1 cellular context compared by ENCODE assay signal in genomic region chr4:151408630-151409469, GRCh38.
TF ChIP-seq lines count a peak whose summit lies in the region.

TSS of gene FHIP1A (plus strand) at chr4:151409176. CDS start at chr4:151566260, 157,084 bp downstream.

TF ChIP-seq in K562, 482 proteins besides CTCF, POLR2A, EP300 and RAD21 (continued from another document and continues in another):
- TF ChIP-seq, protein P1, sequence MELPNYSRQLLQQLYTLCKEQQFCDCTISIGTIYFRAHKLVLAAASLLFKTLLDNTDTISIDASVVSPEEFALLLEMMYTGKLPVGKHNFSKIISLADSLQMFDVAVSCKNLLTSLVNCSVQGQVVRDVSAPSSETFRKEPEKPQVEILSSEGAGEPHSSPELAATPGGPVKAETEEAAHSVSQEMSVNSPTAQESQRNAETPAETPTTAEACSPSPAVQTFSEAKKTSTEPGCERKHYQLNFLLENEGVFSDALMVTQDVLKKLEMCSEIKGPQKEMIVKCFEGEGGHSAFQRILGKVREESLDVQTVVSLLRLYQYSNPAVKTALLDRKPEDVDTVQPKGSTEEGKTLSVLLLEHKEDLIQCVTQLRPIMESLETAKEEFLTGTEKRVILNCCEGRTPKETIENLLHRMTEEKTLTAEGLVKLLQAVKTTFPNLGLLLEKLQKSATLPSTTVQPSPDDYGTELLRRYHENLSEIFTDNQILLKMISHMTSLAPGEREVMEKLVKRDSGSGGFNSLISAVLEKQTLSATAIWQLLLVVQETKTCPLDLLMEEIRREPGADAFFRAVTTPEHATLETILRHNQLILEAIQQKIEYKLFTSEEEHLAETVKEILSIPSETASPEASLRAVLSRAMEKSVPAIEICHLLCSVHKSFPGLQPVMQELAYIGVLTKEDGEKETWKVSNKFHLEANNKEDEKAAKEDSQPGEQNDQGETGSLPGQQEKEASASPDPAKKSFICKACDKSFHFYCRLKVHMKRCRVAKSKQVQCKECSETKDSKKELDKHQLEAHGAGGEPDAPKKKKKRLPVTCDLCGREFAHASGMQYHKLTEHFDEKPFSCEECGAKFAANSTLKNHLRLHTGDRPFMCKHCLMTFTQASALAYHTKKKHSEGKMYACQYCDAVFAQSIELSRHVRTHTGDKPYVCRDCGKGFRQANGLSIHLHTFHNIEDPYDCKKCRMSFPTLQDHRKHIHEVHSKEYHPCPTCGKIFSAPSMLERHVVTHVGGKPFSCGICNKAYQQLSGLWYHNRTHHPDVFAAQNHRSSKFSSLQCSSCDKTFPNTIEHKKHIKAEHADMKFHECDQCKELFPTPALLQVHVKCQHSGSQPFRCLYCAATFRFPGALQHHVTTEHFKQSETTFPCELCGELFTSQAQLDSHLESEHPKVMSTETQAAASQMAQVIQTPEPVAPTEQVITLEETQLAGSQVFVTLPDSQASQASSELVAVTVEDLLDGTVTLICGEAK (IDR thresholded peaks at IDR 0.05) = peak; percentile 6; the same call in 1 of the 2 replicates
- TF ChIP-seq, protein P1 (CRISPR knock-in tag; IDR thresholded peaks at IDR 0.05) = no peak
- TF ChIP-seq CREM (IDR thresholded peaks at IDR 0.05; ENCODE audit: low read depth) = peak; percentile 50; the same call in 1 of the 2 replicates
- peak; percentile 86 for TF ChIP-seq L3MBTL2 (IDR thresholded peaks at IDR 0.05)
- peak; percentile 64 for TF ChIP-seq RBFOX2 (IDR thresholded peaks at IDR 0.05; ENCODE audit: low read depth, low read length)
- TF ChIP-seq MITF (IDR thresholded peaks at IDR 0.05) = no peak
- TF ChIP-seq NRF1 (conservative IDR thresholded peaks at IDR 0.05 in 1 of 2, IDR thresholded peaks at IDR 0.05 in 1 of 2) = peak; percentile 76 to 79
- no peak for TF ChIP-seq ZKSCAN8 (CRISPR knock-in tag; IDR thresholded peaks at IDR 0.05)
- TF ChIP-seq RBBP5 (IDR thresholded peaks at IDR 0.05; ENCODE audit: borderline replicate concordance, insufficient read depth, low read length, poor library complexity, severe bottlenecking) = no peak
- TF ChIP-seq EGR1 (conservative IDR thresholded peaks at IDR 0.05) = 0 out of 2 replicates have a peak, but pooled peaks have one; percentile 12
- no peak for TF ChIP-seq ZKSCAN1 (IDR thresholded peaks at IDR 0.05; ENCODE audit: low read depth, low read length)
- TF ChIP-seq CTBP1 (IDR thresholded peaks at IDR 0.05; ENCODE audit: borderline replicate concordance) = peak; percentile 52; the same call in 1 of the 2 replicates
- TF ChIP-seq, protein P2, sequence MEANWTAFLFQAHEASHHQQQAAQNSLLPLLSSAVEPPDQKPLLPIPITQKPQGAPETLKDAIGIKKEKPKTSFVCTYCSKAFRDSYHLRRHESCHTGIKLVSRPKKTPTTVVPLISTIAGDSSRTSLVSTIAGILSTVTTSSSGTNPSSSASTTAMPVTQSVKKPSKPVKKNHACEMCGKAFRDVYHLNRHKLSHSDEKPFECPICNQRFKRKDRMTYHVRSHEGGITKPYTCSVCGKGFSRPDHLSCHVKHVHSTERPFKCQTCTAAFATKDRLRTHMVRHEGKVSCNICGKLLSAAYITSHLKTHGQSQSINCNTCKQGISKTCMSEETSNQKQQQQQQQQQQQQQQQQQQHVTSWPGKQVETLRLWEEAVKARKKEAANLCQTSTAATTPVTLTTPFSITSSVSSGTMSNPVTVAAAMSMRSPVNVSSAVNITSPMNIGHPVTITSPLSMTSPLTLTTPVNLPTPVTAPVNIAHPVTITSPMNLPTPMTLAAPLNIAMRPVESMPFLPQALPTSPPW (CRISPR knock-in tag; IDR thresholded peaks at IDR 0.05) = peak; percentile 58
- TF ChIP-seq PHF8 (IDR thresholded peaks at IDR 0.05; ENCODE audit: borderline replicate concordance, low read length) = peak; percentile 36; the same call in 1 of the 2 replicates
- TF ChIP-seq, protein P3, sequence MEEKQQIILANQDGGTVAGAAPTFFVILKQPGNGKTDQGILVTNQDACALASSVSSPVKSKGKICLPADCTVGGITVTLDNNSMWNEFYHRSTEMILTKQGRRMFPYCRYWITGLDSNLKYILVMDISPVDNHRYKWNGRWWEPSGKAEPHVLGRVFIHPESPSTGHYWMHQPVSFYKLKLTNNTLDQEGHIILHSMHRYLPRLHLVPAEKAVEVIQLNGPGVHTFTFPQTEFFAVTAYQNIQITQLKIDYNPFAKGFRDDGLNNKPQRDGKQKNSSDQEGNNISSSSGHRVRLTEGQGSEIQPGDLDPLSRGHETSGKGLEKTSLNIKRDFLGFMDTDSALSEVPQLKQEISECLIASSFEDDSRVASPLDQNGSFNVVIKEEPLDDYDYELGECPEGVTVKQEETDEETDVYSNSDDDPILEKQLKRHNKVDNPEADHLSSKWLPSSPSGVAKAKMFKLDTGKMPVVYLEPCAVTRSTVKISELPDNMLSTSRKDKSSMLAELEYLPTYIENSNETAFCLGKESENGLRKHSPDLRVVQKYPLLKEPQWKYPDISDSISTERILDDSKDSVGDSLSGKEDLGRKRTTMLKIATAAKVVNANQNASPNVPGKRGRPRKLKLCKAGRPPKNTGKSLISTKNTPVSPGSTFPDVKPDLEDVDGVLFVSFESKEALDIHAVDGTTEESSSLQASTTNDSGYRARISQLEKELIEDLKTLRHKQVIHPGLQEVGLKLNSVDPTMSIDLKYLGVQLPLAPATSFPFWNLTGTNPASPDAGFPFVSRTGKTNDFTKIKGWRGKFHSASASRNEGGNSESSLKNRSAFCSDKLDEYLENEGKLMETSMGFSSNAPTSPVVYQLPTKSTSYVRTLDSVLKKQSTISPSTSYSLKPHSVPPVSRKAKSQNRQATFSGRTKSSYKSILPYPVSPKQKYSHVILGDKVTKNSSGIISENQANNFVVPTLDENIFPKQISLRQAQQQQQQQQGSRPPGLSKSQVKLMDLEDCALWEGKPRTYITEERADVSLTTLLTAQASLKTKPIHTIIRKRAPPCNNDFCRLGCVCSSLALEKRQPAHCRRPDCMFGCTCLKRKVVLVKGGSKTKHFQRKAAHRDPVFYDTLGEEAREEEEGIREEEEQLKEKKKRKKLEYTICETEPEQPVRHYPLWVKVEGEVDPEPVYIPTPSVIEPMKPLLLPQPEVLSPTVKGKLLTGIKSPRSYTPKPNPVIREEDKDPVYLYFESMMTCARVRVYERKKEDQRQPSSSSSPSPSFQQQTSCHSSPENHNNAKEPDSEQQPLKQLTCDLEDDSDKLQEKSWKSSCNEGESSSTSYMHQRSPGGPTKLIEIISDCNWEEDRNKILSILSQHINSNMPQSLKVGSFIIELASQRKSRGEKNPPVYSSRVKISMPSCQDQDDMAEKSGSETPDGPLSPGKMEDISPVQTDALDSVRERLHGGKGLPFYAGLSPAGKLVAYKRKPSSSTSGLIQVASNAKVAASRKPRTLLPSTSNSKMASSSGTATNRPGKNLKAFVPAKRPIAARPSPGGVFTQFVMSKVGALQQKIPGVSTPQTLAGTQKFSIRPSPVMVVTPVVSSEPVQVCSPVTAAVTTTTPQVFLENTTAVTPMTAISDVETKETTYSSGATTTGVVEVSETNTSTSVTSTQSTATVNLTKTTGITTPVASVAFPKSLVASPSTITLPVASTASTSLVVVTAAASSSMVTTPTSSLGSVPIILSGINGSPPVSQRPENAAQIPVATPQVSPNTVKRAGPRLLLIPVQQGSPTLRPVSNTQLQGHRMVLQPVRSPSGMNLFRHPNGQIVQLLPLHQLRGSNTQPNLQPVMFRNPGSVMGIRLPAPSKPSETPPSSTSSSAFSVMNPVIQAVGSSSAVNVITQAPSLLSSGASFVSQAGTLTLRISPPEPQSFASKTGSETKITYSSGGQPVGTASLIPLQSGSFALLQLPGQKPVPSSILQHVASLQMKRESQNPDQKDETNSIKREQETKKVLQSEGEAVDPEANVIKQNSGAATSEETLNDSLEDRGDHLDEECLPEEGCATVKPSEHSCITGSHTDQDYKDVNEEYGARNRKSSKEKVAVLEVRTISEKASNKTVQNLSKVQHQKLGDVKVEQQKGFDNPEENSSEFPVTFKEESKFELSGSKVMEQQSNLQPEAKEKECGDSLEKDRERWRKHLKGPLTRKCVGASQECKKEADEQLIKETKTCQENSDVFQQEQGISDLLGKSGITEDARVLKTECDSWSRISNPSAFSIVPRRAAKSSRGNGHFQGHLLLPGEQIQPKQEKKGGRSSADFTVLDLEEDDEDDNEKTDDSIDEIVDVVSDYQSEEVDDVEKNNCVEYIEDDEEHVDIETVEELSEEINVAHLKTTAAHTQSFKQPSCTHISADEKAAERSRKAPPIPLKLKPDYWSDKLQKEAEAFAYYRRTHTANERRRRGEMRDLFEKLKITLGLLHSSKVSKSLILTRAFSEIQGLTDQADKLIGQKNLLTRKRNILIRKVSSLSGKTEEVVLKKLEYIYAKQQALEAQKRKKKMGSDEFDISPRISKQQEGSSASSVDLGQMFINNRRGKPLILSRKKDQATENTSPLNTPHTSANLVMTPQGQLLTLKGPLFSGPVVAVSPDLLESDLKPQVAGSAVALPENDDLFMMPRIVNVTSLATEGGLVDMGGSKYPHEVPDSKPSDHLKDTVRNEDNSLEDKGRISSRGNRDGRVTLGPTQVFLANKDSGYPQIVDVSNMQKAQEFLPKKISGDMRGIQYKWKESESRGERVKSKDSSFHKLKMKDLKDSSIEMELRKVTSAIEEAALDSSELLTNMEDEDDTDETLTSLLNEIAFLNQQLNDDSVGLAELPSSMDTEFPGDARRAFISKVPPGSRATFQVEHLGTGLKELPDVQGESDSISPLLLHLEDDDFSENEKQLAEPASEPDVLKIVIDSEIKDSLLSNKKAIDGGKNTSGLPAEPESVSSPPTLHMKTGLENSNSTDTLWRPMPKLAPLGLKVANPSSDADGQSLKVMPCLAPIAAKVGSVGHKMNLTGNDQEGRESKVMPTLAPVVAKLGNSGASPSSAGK (IDR thresholded peaks at IDR 0.05) = peak; percentile 55
- no peak for TF ChIP-seq ZKSCAN3 (CRISPR knock-in tag; IDR thresholded peaks at IDR 0.05)
- TF ChIP-seq MCM7 (IDR thresholded peaks at IDR 0.05) = no peak
- TF ChIP-seq HDGF (IDR thresholded peaks at IDR 0.05) = no peak
- TF ChIP-seq SRSF9 (IDR thresholded peaks at IDR 0.05; ENCODE audit: borderline replicate concordance, low read depth, low read length) = no peak
- TF ChIP-seq, protein P4, sequence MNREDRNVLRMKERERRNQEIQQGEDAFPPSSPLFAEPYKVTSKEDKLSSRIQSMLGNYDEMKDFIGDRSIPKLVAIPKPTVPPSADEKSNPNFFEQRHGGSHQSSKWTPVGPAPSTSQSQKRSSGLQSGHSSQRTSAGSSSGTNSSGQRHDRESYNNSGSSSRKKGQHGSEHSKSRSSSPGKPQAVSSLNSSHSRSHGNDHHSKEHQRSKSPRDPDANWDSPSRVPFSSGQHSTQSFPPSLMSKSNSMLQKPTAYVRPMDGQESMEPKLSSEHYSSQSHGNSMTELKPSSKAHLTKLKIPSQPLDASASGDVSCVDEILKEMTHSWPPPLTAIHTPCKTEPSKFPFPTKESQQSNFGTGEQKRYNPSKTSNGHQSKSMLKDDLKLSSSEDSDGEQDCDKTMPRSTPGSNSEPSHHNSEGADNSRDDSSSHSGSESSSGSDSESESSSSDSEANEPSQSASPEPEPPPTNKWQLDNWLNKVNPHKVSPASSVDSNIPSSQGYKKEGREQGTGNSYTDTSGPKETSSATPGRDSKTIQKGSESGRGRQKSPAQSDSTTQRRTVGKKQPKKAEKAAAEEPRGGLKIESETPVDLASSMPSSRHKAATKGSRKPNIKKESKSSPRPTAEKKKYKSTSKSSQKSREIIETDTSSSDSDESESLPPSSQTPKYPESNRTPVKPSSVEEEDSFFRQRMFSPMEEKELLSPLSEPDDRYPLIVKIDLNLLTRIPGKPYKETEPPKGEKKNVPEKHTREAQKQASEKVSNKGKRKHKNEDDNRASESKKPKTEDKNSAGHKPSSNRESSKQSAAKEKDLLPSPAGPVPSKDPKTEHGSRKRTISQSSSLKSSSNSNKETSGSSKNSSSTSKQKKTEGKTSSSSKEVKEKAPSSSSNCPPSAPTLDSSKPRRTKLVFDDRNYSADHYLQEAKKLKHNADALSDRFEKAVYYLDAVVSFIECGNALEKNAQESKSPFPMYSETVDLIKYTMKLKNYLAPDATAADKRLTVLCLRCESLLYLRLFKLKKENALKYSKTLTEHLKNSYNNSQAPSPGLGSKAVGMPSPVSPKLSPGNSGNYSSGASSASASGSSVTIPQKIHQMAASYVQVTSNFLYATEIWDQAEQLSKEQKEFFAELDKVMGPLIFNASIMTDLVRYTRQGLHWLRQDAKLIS (CRISPR knock-in tag; IDR thresholded peaks at IDR 0.05) = no peak
- no peak for TF ChIP-seq ZNF644 (tag; IDR thresholded peaks at IDR 0.05; ENCODE audit: low read depth)
- TF ChIP-seq MAZ (CRISPR knock-in tag; conservative IDR thresholded peaks at IDR 0.05 in 1 of 2, IDR thresholded peaks at IDR 0.05 in 1 of 2) = 0 out of 4 replicates have a peak, but pooled peaks of 1 of the 2 experiments have one; percentile 31
- TF ChIP-seq ATF1 (CRISPR knock-in tag; IDR thresholded peaks at IDR 0.05) = 0 out of 2 replicates have a peak, but pooled peaks have one; percentile 3
- TF ChIP-seq ATF1 (tag; IDR thresholded peaks at IDR 0.05) = peak; percentile 38; the same call in 1 of the 2 replicates
- no peak for TF ChIP-seq ZNF347 (CRISPR knock-in tag; IDR thresholded peaks at IDR 0.05; ENCODE audit: low read depth)
- no peak for TF ChIP-seq BACH1 (tag; IDR thresholded peaks at IDR 0.05)
- 0 out of 2 replicates have a peak, but pooled peaks have one; percentile 32 for TF ChIP-seq ZFX (CRISPR knock-in tag; IDR thresholded peaks at IDR 0.05)
